Comparison of ENCODE assay signal across 23 cellular contexts in genomic region chr5:101721543-101721942, GRCh38.
"Had no signal": no experiment of that assay in that cellular context is flagged by ENCODE, and none has a peak within 500 bp of the region (broad histone marks: within the 10 kb centered on the region; RNA-seq: fewer than 3 reads in every experiment).

No MANE protein-coding gene starts in this region.

- H3K4me1 ChIP-seq: esophagus muscularis mucosa, foreskin keratinocyte, heart right ventricle, left lung, lower lobe of right lung had no signal

- H3K9me3 ChIP-seq: esophagus muscularis mucosa, heart right ventricle, left lung, lower lobe of right lung, mucosa of descending colon had no signal

- H3K36me3 ChIP-seq: esophagus muscularis mucosa, heart right ventricle, left lung, lower lobe of right lung had no signal

- ATAC-seq: foreskin keratinocyte, heart right ventricle, left cardiac atrium, left lung, left ventricle myocardium superior, lower lobe of right lung, mucosa of descending colon had no signal

- H3K27ac ChIP-seq: coronary artery, dorsolateral prefrontal cortex, esophagus muscularis mucosa, foreskin keratinocyte, heart right ventricle, left lung, lower lobe of right lung had no signal

- H3K27me3 ChIP-seq: dorsolateral prefrontal cortex, esophagus muscularis mucosa, foreskin keratinocyte, heart right ventricle, left lung had no signal

- FAIRE-seq: colon, endothelial cell of umbilical vein, frontal cortex, islet of Langerhans, keratinocyte had no signal

- DNase-seq: dermis blood vessel endothelial cell; dorsolateral prefrontal cortex; effector CD4-positive, alpha-beta T cell; effector memory CD4-positive, alpha-beta T cell; foreskin keratinocyte; glutamatergic neuron; head of caudate nucleus; heart right ventricle; hippocampal formation; left cardiac atrium; left lung; left ventricle myocardium superior; lower lobe of right lung; mesenchymal stem cell; mucosa of descending colon; naive B cell had no signal

- H3K4me3 ChIP-seq: coronary artery, dorsolateral prefrontal cortex, esophagus muscularis mucosa, heart right ventricle, left lung, lower lobe of right lung, mucosa of descending colon had no signal
